ENCODE assay signal across 18 cellular contexts in genomic region chr18:35694803-35695202, GRCh38.
DNase-seq lines count a peak whose midpoint lies in the region; ATAC-seq, FAIRE-seq and TF ChIP-seq lines count a peak whose summit lies in the region.
"Had no signal": no experiment of that assay in that cellular context is flagged by ENCODE, and none has a peak within 500 bp of the region (broad histone marks: within the 10 kb centered on the region; RNA-seq: fewer than 3 reads in every experiment).

No MANE protein-coding gene starts in this region.

- peak; percentile 45 for DNase-seq in DMS 273 treated with DMSO at 0.1 percent for 48 hours (lab: John Stamatoyannopoulos, UW)
- DNase-seq in uterus, result no peak
- no peak for DNase-seq in NCI-H526 treated with DMSO at 0.1 percent for 48 hours (lab: John Stamatoyannopoulos, UW)
- DNase-seq in HepG2 (ENCODE audit: low spot score), result no peak
- no peak for DNase-seq in glomerular visceral epithelial cell (ENCODE audit: extremely low spot score)
- DNase-seq: activated CD4-positive, alpha-beta T cell treated with anti-CD3 and anti-CD28 coated beads for 1 hour; Karpas-422; left lung; mucosa of descending colon; NCI-H1417 treated with DMSO at 0.1 percent for 48 hours; occipital lobe; T1000 had no signal

- H3K9me3 ChIP-seq in uterus (no peaks in the 10 kb centered on the region), HepG2 (ENCODE audit: low read length) (no peaks in the 10 kb centered on the region)
- H3K9me3 ChIP-seq: left lung, mucosa of descending colon, right atrium auricular region had no signal

- H3K9ac ChIP-seq in HepG2 (ENCODE audit: insufficient read depth, low read depth, low read length), result no peak overlapping the region

- in situ Hi-C loops in HepG2 (cut with HindIII; ENCODE audit: extremely low pct_ligation_motif_present, low pct_unique_long_range_greater_than_20kb), result no loop called here

- H3K27me3 ChIP-seq in uterus, result no peaks in the 10 kb centered on the region
- H3K27me3 ChIP-seq in HepG2 (ENCODE audit: control insufficient read depth in 1 of 2, insufficient read depth in 2 of 2, low read length in 2 of 2), result no peaks in the 10 kb centered on the region
- H3K27me3 ChIP-seq: left lung, right atrium auricular region had no signal

- no peak for TF ChIP-seq RAD21 in HepG2 (CRISPR knock-in tag; IDR thresholded peaks at IDR 0.05)

- no peaks in the 10 kb centered on the region for H4K20me1 ChIP-seq in HepG2 (ENCODE audit: insufficient read depth, low read length)

- intact Hi-C loops in uterus (cut with DNase I; ENCODE audit: low total_unique reads) (no loop called here), HepG2 (cut with micrococcal nuclease; ENCODE audit: unreplicated experiment) (no loop called here)

- POLR2A ChIA-PET in HepG2 (lab: Yijun Ruan, JAX), result no interaction called here

- H3K4me1 ChIP-seq in uterus (no peaks in the 10 kb centered on the region), HepG2 (ENCODE audit: insufficient read depth, low read length) (peaks cover 23% of the 10 kb centered on the region)
- H3K4me1 ChIP-seq: left lung had no signal

- ATAC-seq in GM18868 (IDR thresholded peaks at IDR 0.05; ENCODE audit: unreplicated experiment) (peak; percentile 58), HG02938 (IDR thresholded peaks at IDR 0.05; ENCODE audit: unreplicated experiment) (peak; percentile 59), HepG2 (no peak)
- ATAC-seq: esophagus mucosa; left lung; mucosa of descending colon; stimulated activated memory B cell treated with anti-CD40 and anti-IgM and Interleukin-4, amounts not matched to agents 10 μg/mL and 1 μg/mL and 100 μg/mL, for 72 hours had no signal

- no TSS peak for BruUV-seq in HepG2 (replicated peaks; lab: Mats Ljungman, UMichigan)

- no peaks in the 10 kb centered on the region for H3K79me2 ChIP-seq in HepG2 (ENCODE audit: insufficient read depth, low read length)

- H3K36me3 ChIP-seq in uterus (no peaks in the 10 kb centered on the region), HepG2 (replicated peaks in 1 of 2; ENCODE audit: control insufficient read depth in 1 of 2, insufficient read depth in 2 of 2, low read length in 2 of 2) (peaks cover 5 to 15% of the 10 kb centered on the region in 2 experiments; a peak in 4 of 5 replicates)

- no peak for TF ChIP-seq EP300 in HepG2 (IDR thresholded peaks at IDR 0.05; ENCODE audit: low read depth in 2 of 2, low read length in 2 of 2)
- TF ChIP-seq EP300 in HepG2 (CRISPR knock-in tag; IDR thresholded peaks at IDR 0.05; ENCODE audit: borderline replicate concordance), result no peak

- peak overlapping the region; percentile 56 for H3K27ac ChIP-seq in angular gyrus (ENCODE audit: low read depth, low read length)
- no peak overlapping the region for H3K27ac ChIP-seq in uterus
- H3K27ac ChIP-seq in HepG2 (ENCODE audit: extremely low read length, insufficient read depth, low read length), result no peak overlapping the region
- H3K27ac ChIP-seq: left lung had no signal

- 98% methylated on average over 2 of the region's 2 CpGs for WGBS in HepG2 (ENCODE audit: low lambda C conversion rate)

- no peak overlapping the region for H3K4me2 ChIP-seq in HepG2 (ENCODE audit: low read depth, low read length)

- no peak overlapping the region for H2AFZ ChIP-seq in HepG2 (ENCODE audit: low read length)

- no peak for FAIRE-seq in HepG2 (lab: Jason Lieb, UNC)

- CTCF ChIA-PET in HepG2 (lab: Yijun Ruan, JAX; ENCODE audit: low intra/inter-chr PET ratio, low total read pairs), result no interaction called here

- TF ChIP-seq CTCF in uterus (IDR thresholded peaks at IDR 0.05) (no peak), HepG2 (CRISPR knock-in tag; IDR thresholded peaks at IDR 0.05) (no peak)

- TF ChIP-seq POLR2A in uterus (IDR thresholded peaks at IDR 0.05) (no peak), HepG2 (IDR thresholded peaks at IDR 0.05; ENCODE audit: insufficient read depth in 1 of 2, low read depth in 2 of 2, low read length in 2 of 2) (no peak)

- H3K4me3 ChIP-seq in uterus (no peak overlapping the region), HepG2 (replicated peaks in 1 of 3; ENCODE audit: insufficient read depth in 1 of 3, low read depth in 2 of 3, low read length in 3 of 3) (no peak overlapping the region)
- H3K4me3 ChIP-seq: left lung, mucosa of descending colon, right atrium auricular region had no signal

TF ChIP-seq in HepG2, 621 proteins besides CTCF, POLR2A, EP300 and RAD21 (continues in another document):
- TF ChIP-seq, protein P1, sequence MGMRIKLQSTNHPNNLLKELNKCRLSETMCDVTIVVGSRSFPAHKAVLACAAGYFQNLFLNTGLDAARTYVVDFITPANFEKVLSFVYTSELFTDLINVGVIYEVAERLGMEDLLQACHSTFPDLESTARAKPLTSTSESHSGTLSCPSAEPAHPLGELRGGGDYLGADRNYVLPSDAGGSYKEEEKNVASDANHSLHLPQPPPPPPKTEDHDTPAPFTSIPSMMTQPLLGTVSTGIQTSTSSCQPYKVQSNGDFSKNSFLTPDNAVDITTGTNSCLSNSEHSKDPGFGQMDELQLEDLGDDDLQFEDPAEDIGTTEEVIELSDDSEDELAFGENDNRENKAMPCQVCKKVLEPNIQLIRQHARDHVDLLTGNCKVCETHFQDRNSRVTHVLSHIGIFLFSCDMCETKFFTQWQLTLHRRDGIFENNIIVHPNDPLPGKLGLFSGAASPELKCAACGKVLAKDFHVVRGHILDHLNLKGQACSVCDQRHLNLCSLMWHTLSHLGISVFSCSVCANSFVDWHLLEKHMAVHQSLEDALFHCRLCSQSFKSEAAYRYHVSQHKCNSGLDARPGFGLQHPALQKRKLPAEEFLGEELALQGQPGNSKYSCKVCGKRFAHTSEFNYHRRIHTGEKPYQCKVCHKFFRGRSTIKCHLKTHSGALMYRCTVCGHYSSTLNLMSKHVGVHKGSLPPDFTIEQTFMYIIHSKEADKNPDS (CRISPR knock-in tag; IDR thresholded peaks at IDR 0.05), result no peak
- TF ChIP-seq ZNF362 (CRISPR knock-in tag; IDR thresholded peaks at IDR 0.05; ENCODE audit: borderline replicate concordance) (no peak), HOXD1 (CRISPR knock-in tag; IDR thresholded peaks at IDR 0.05) (no peak), ZNF18 (CRISPR knock-in tag; IDR thresholded peaks at IDR 0.05; ENCODE audit: insufficient replicate concordance) (no peak), HMGA1 (CRISPR knock-in tag; conservative IDR thresholded peaks at IDR 0.05) (no peak), ZNF501 (CRISPR knock-in tag; IDR thresholded peaks at IDR 0.05) (no peak), U2AF2 (IDR thresholded peaks at IDR 0.05; ENCODE audit: low read depth, low read length) (no peak), ZNF225 (CRISPR knock-in tag; IDR thresholded peaks at IDR 0.05) (no peak), HDAC2 (CRISPR knock-in tag; IDR thresholded peaks at IDR 0.05) (no peak)
- TF ChIP-seq, protein P2, sequence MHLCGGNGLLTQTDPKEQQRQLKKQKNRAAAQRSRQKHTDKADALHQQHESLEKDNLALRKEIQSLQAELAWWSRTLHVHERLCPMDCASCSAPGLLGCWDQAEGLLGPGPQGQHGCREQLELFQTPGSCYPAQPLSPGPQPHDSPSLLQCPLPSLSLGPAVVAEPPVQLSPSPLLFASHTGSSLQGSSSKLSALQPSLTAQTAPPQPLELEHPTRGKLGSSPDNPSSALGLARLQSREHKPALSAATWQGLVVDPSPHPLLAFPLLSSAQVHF (CRISPR knock-in tag; IDR thresholded peaks at IDR 0.05), result no peak
- TF ChIP-seq, protein P3, sequence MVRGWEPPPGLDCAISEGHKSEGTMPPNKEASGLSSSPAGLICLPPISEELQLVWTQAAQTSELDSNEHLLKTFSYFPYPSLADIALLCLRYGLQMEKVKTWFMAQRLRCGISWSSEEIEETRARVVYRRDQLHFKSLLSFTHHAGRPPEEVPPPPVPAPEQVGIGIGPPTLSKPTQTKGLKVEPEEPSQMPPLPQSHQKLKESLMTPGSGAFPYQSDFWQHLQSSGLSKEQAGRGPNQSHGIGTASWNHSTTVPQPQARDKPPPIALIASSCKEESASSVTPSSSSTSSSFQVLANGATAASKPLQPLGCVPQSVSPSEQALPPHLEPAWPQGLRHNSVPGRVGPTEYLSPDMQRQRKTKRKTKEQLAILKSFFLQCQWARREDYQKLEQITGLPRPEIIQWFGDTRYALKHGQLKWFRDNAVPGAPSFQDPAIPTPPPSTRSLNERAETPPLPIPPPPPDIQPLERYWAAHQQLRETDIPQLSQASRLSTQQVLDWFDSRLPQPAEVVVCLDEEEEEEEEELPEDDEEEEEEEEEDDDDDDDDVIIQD (CRISPR knock-in tag; IDR thresholded peaks at IDR 0.05; ENCODE audit: low read depth), result no peak
